ENCODE assay signal across 18 cellular contexts in genomic region chr4:74474345-74475099, GRCh38. TPM values are rescaled to one million over a fixed set of nuclear protein-coding genes. Genes with fewer than 3 reads are reported as not detected.
DNase-seq lines count a peak whose midpoint lies in the region; ATAC-seq, FAIRE-seq and TF ChIP-seq lines count a peak whose summit lies in the region.
"Had no signal": no experiment of that assay in that cellular context is flagged by ENCODE, and none has a peak within 500 bp of the region (broad histone marks: within the 10 kb centered on the region; RNA-seq: fewer than 3 reads in every experiment).

No MANE protein-coding gene starts in this region.

- TF ChIP-seq CTCF in A549 (IDR thresholded peaks at IDR 0.05) = no peak
- TF ChIP-seq CTCF in endothelial cell of umbilical vein (IDR thresholded peaks at IDR 0.05; ENCODE audit: extremely low read depth in 1 of 2, insufficient read depth in 1 of 2, low read depth in 1 of 2, low read length in 2 of 2) = no peak
- no peak for TF ChIP-seq CTCF in left lung (IDR thresholded peaks at IDR 0.05)
- TF ChIP-seq CTCF in CD14-positive monocyte (IDR thresholded peaks at IDR 0.05) = no peak
- no peak for TF ChIP-seq CTCF in Peyer's patch (IDR thresholded peaks at IDR 0.05)

- no peaks in the 10 kb centered on the region for H3K9me1 ChIP-seq in endothelial cell of umbilical vein (replicated peaks; ENCODE audit: control insufficient read depth, extremely low read depth, insufficient read depth, low read length)

- no peak for TF ChIP-seq RAD21 in A549 (conservative IDR thresholded peaks at IDR 0.05 in 1 of 2, IDR thresholded peaks at IDR 0.05 in 1 of 2)

- H3K4me3 Mint-ChIP-seq in CD14-positive monocyte = no peak overlapping the region
- no peak overlapping the region for H3K4me3 Mint-ChIP-seq in activated T-cell treated with anti-CD3 and anti-CD28 coated beads, Interleukin-2, amount 50 U/mL, for 4 hours
- H3K4me3 Mint-ChIP-seq: activated CD8-positive, alpha-beta T cell treated with anti-CD3 and anti-CD28 coated beads, Interleukin-2, amount 10 ng/mL, durations not matched to agents 7 days and 5 days had no signal

- H3K4me3 ChIP-seq in A549 (no peak overlapping the region), endothelial cell of umbilical vein (replicated peaks in 1 of 3; ENCODE audit: insufficient read depth in 1 of 3, low read depth in 1 of 3, low read length in 3 of 3) (no peak overlapping the region), left lung (no peak overlapping the region), Peyer's patch (no peak overlapping the region)
- H3K4me3 ChIP-seq: PC-9 had no signal

- H3K9me3 ChIP-seq in A549 (no peaks in the 10 kb centered on the region), endothelial cell of umbilical vein (replicated peaks; ENCODE audit: control insufficient read depth, insufficient read depth, low read length) (no peaks in the 10 kb centered on the region), left lung (no peaks in the 10 kb centered on the region), Peyer's patch (no peaks in the 10 kb centered on the region)

- BruUV-seq in endothelial cell of umbilical vein (replicated peaks; lab: Mats Ljungman, UMichigan) = TSS peak; percentile 45

- dilution Hi-C loops in endothelial cell of umbilical vein (cut with MboI; ENCODE audit: extremely low pct_ligation_motif_present, low sequenced_read_pairs) = no loop called here

- H3K27me3 ChIP-seq in endothelial cell of umbilical vein (ENCODE audit: control insufficient read depth in 2 of 2, insufficient read depth in 2 of 2, low read length in 2 of 2) (no peaks in the 10 kb centered on the region), left lung (no peaks in the 10 kb centered on the region), Peyer's patch (no peaks in the 10 kb centered on the region)

- TF ChIP-seq POLR2A in A549 (IDR thresholded peaks at IDR 0.05; ENCODE audit: low read length) (no peak), endothelial cell of umbilical vein (IDR thresholded peaks at IDR 0.05; ENCODE audit: low read depth, low read length) (no peak), Peyer's patch (IDR thresholded peaks at IDR 0.05) (no peak)

- no peaks in the 10 kb centered on the region for H3K27me3 Mint-ChIP-seq in CD14-positive monocyte (ENCODE audit: low read depth in 3 of 3)
- peaks cover 5% of the 10 kb centered on the region for H3K27me3 Mint-ChIP-seq in activated T-cell treated with anti-CD3 and anti-CD28 coated beads, Interleukin-2, amount 50 U/mL, for 4 hours (ENCODE audit: low read depth)

- DNase-seq in A549 (ENCODE audit: low read depth in 1 of 2, low spot score in 1 of 2) = no peak
- DNase-seq in HT1080 (ENCODE audit: low read depth) = peak; percentile 75
- DNase-seq in endothelial cell of umbilical vein (ENCODE audit: low read depth, low spot score) = peak; percentile 44
- no peak for DNase-seq in left lung
- DNase-seq in 8988T = no peak
- no peak for DNase-seq in CD14-positive monocyte (ENCODE audit: low spot score)
- DNase-seq in Peyer's patch = no peak
- no peak for DNase-seq in activated T-cell treated with anti-CD3 and anti-CD28 coated beads, Interleukin-2, amount 50 U/mL, for 4 hours
- DNase-seq: activated CD8-positive, alpha-beta T cell treated with anti-CD3 and anti-CD28 coated beads, Interleukin-2, amount 10 ng/mL, durations not matched to agents 7 days and 5 days; amniotic stem cell; COR-L47; islet precursor cell; NCI-H1930; NCI-H524 treated with DMSO at 0.1 percent for 48 hours; PC-9 had no signal

- H3K27ac Mint-ChIP-seq in CD14-positive monocyte = no peak overlapping the region
- H3K27ac Mint-ChIP-seq: activated CD8-positive, alpha-beta T cell treated with anti-CD3 and anti-CD28 coated beads, Interleukin-2, amount 10 ng/mL, durations not matched to agents 7 days and 5 days had no signal

- no peaks in the 10 kb centered on the region for H4K20me1 ChIP-seq in endothelial cell of umbilical vein (replicated peaks; ENCODE audit: control insufficient read depth, extremely low read depth, insufficient read depth, low read length)

- peak overlapping the region; percentile 22 for H2AFZ ChIP-seq in endothelial cell of umbilical vein (ENCODE audit: low read depth, low read length)
- H2AFZ ChIP-seq: PC-9 had no signal

- CTCF ChIA-PET in A549 (lab: Yijun Ruan, JAX) = interaction anchor here (1.2 to 1.8 kb wide), 3 partner anchors 57 to 104 kb away, joined by 3 to 6 read pairs (median 5); no protein-coding TSS in a partner anchor
- CTCF ChIA-PET in endothelial cell of umbilical vein (lab: Charles Lee) = interaction anchor here (0.9 to 1.9 kb wide), 5 partner anchors 16 to 57 kb away, joined by 3 to 4 read pairs (median 3); no protein-coding TSS in a partner anchor

- no peaks in the 10 kb centered on the region for H3K79me2 ChIP-seq in endothelial cell of umbilical vein (ENCODE audit: control insufficient read depth, insufficient read depth, low read length)

- H3K4me1 Mint-ChIP-seq in CD14-positive monocyte = no peaks in the 10 kb centered on the region
- H3K4me1 Mint-ChIP-seq in activated T-cell treated with anti-CD3 and anti-CD28 coated beads, Interleukin-2, amount 50 U/mL, for 4 hours (ENCODE audit: low read depth) = no peaks in the 10 kb centered on the region

- no peaks in the 10 kb centered on the region for H3K36me3 Mint-ChIP-seq in CD14-positive monocyte
- no peaks in the 10 kb centered on the region for H3K36me3 Mint-ChIP-seq in activated T-cell treated with anti-CD3 and anti-CD28 coated beads, Interleukin-2, amount 50 U/mL, for 4 hours (ENCODE audit: insufficient read depth)

- peaks cover 15% of the 10 kb centered on the region for H3K4me1 ChIP-seq in A549
- H3K4me1 ChIP-seq in endothelial cell of umbilical vein (ENCODE audit: control insufficient read depth, extremely low read depth, insufficient read depth, low read length) = peaks cover 22% of the 10 kb centered on the region
- peaks cover 0 to 4% of the 10 kb centered on the region in 2 donors for H3K4me1 ChIP-seq in left lung
- no peaks in the 10 kb centered on the region for H3K4me1 ChIP-seq in Peyer's patch

- TF ChIP-seq EP300 in A549 (IDR thresholded peaks at IDR 0.05) = no peak

- no peak overlapping the region for H3K9ac ChIP-seq in endothelial cell of umbilical vein (replicated peaks; ENCODE audit: extremely low read depth, insufficient read depth, low read length)

- intact Hi-C loops in endothelial cell of umbilical vein (cut with micrococcal nuclease) = no loop called here
- intact Hi-C loops in left lung (cut with DNase I) = no loop called here
- intact Hi-C loops in CD14-positive monocyte (cut with micrococcal nuclease) = no loop called here

- H3K27ac ChIP-seq in A549 (peak overlapping the region; percentile 18 to 60; a peak in 1 of 6 replicates), endothelial cell of umbilical vein (ENCODE audit: insufficient read depth, low read depth, low read length) (no peak overlapping the region), left lung (no peak overlapping the region), Peyer's patch (no peak overlapping the region)
- H3K27ac ChIP-seq: PC-9 had no signal

- H3K9me3 Mint-ChIP-seq in CD14-positive monocyte = no peaks in the 10 kb centered on the region
- H3K9me3 Mint-ChIP-seq in activated T-cell treated with anti-CD3 and anti-CD28 coated beads, Interleukin-2, amount 50 U/mL, for 4 hours = no peaks in the 10 kb centered on the region

- ATAC-seq in A549 (no peak), left lung (peak; percentile 9)
- ATAC-seq in activated T-cell treated with anti-CD3 and anti-CD28 coated beads, Interleukin-2, amount 50 U/mL, for 4 hours = no peak
- ATAC-seq: activated CD8-positive, alpha-beta T cell treated with anti-CD3 and anti-CD28 coated beads, Interleukin-2, amount 10 ng/mL, durations not matched to agents 7 days and 5 days had no signal

- POLR2A ChIA-PET in A549 (lab: Yijun Ruan, JAX) (no interaction called here), endothelial cell of umbilical vein (lab: Charles Lee) (no interaction called here)

- no peak for FAIRE-seq in A549 (lab: Jason Lieb, UNC)
- peak; percentile 79 for FAIRE-seq in endothelial cell of umbilical vein (lab: Jason Lieb, UNC)
- FAIRE-seq: A204.1, GM18507, HTR-8/SVneo had no signal

- 52% methylated on average over 4 of the region's 4 CpGs for WGBS in A549 (ENCODE audit: missing lambda C conversion rate)

- H3K36me3 ChIP-seq in endothelial cell of umbilical vein (ENCODE audit: control insufficient read depth in 2 of 2, extremely low read depth in 1 of 2, insufficient read depth in 2 of 2, low read length in 2 of 2) = no peaks in the 10 kb centered on the region
- H3K36me3 ChIP-seq in left lung = no peaks in the 10 kb centered on the region
- H3K36me3 ChIP-seq in Peyer's patch = no peaks in the 10 kb centered on the region

- H3K4me2 ChIP-seq in A549 (no peak overlapping the region), endothelial cell of umbilical vein (ENCODE audit: insufficient read depth, low read length) (peak overlapping the region; percentile 26)
- H3K4me2 ChIP-seq: PC-9 had no signal

TF ChIP-seq in A549, 52 proteins besides CTCF, POLR2A, EP300 and RAD21 (continues in another document):
- TF ChIP-seq JUN (IDR thresholded peaks at IDR 0.05) (no peak), GATA3 (IDR thresholded peaks at IDR 0.05; ENCODE audit: borderline replicate concordance) (no peak)

TF ChIP-seq in endothelial cell of umbilical vein, 7 proteins besides CTCF, POLR2A, EP300 and RAD21 (continues in another document):
- TF ChIP-seq GATA2 (IDR thresholded peaks at IDR 0.05; ENCODE audit: insufficient read depth, insufficient read length, low read depth, low read length) = no peak

RNA-seq across cellular contexts. Expression of gene AREG, which starts 29.6 kb away (rescaled TPM):
- 109 and 187 TPM in 2 replicates for polyA plus RNA-seq in A549 (2011; rRNA removed)
- 82.4 and 87.0 TPM in 2 replicates for polyA plus RNA-seq in A549 (2012; cell fraction: cytosol; rRNA removed)
- 71.0 and 88.4 TPM in 2 replicates for polyA plus RNA-seq in A549 (2012; cell fraction: nucleus; rRNA removed)
- 46.3 to 58.9 TPM (median 52.2 TPM) in 3 replicates for polyA plus RNA-seq in A549 (2017; fragmentation: RNase III; extraction: RNeasy Plus Mini Kit Qiagen cat#74134 plus additional on column Dnase treatment)
- polyA minus RNA-seq in A549 (2011; rRNA and poly(A)+ RNA removed) = 24.0 and 37.3 TPM in 2 replicates
- total RNA-seq in HT1080 (2014; rRNA removed; shearing (Covaris generic)) = 1.4 and 1.9 TPM in 2 replicates
- 1.3 and 1.5 TPM in 2 replicates for polyA plus RNA-seq in HT1080 (2015; cell fraction: cytosol; rRNA removed)
- polyA plus RNA-seq in HT1080 (2015; cell fraction: nucleus; rRNA removed) = 0.36 and 1.3 TPM in 2 replicates
- total RNA-seq in endothelial cell of umbilical vein = 0.46 and 0.55 TPM in 2 replicates
- 0.11 and 0.17 TPM in 2 replicates for polyA plus RNA-seq in endothelial cell of umbilical vein
- polyA plus RNA-seq in endothelial cell of umbilical vein (2011; cell fraction: cytosol; rRNA removed) = 0.18 and 0.23 TPM in 2 replicates
- polyA plus RNA-seq in endothelial cell of umbilical vein (2011; cell fraction: nucleus; rRNA removed) = 0.29 and 0.58 TPM in 2 replicates
- polyA plus RNA-seq in endothelial cell of umbilical vein (2012) = 0.13 and 0.27 TPM in 2 replicates
- polyA minus RNA-seq in endothelial cell of umbilical vein = 1.2 TPM in 1 of 2 replicates, not detected in the other
- 3.5 TPM for polyA minus RNA-seq in endothelial cell of umbilical vein (2011; cell fraction: cytosol; rRNA and poly(A)+ RNA removed)
- polyA minus RNA-seq in endothelial cell of umbilical vein (2011; cell fraction: nucleus; rRNA and poly(A)+ RNA removed) = 0.48 TPM in 1 of 2 replicates, not detected in the other
- total RNA-seq in left lung = 100 to 1,000 TPM in 1 of 2 donors, 10 to 100 TPM in 1; 16.8 to 130 TPM
- polyA plus RNA-seq in CD14-positive monocyte = 1 to 10 TPM; 4.2 to 9.2 TPM
- 10 to 100 TPM; 10.5 to 27.2 (median 11.1) TPM for total RNA-seq in Peyer's patch
- total RNA-seq in activated T-cell treated with anti-CD3 and anti-CD28 coated beads, Interleukin-2, amount 50 U/mL, for 4 hours = under 1 TPM; 0.73 to 0.92 (median 0.79) TPM
- total RNA-seq: activated CD8-positive, alpha-beta T cell treated with anti-CD3 and anti-CD28 coated beads, Interleukin-2, amount 10 ng/mL, durations not matched to agents 7 days and 5 days had no signal

Comparison
In these comparisons a context has a peak if more than half of its experiments do, and no peak if none do; other contexts are left out.
1. DNase-seq: peak in HT1080 (single experiment) and endothelial cell of umbilical vein (single experiment); none in A549 (0 of 2), left lung (0 of 2), 8988T (single experiment), CD14-positive monocyte (single experiment), Peyer's patch (0 of 3) and activated T-cell treated with anti-CD3 and anti-CD28 coated beads, Interleukin-2, amount 50 U/mL, for 4 hours (single experiment).
2. H3K27ac ChIP-seq: peak in A549 (2 of 2); none in endothelial cell of umbilical vein (single experiment), left lung (0 of 2) and Peyer's patch (0 of 4).